Comparison of ENCODE assay signal across 1 cellular context in genomic region chr1:38061883-38062328, GRCh38.
TF ChIP-seq lines count a peak whose summit lies in the region.

No MANE protein-coding gene starts in this region.

TF ChIP-seq in HEK293, 187 proteins besides CTCF, POLR2A, EP300 and RAD21 (continued from another document):
- TF ChIP-seq PRDM10 (tag by site-specific recombination; IDR thresholded peaks at IDR 0.05), result no peak
- no peak for TF ChIP-seq ZNF621 (tag by site-specific recombination; IDR thresholded peaks at IDR 0.05)
- TF ChIP-seq ZNF610 (tag by site-specific recombination; IDR thresholded peaks at IDR 0.05; ENCODE audit: borderline replicate concordance), result no peak
- TF ChIP-seq ZNF624 (tag by site-specific recombination; IDR thresholded peaks at IDR 0.05), result no peak
- no peak for TF ChIP-seq REPIN1 (tag by site-specific recombination; IDR thresholded peaks at IDR 0.05; ENCODE audit: low read depth)
- TF ChIP-seq HOXC10 (CRISPR knock-in tag; IDR thresholded peaks at IDR 0.05), result no peak
- no peak for TF ChIP-seq ZBTB20 (tag by site-specific recombination; IDR thresholded peaks at IDR 0.05)
- no peak for TF ChIP-seq PATZ1 (tag by site-specific recombination; IDR thresholded peaks at IDR 0.05)
- no peak for TF ChIP-seq ZNF324 (tag by site-specific recombination; IDR thresholded peaks at IDR 0.05)
